Comparison of ENCODE assay signal across 16 cellular contexts in the genomic region with DNA sequence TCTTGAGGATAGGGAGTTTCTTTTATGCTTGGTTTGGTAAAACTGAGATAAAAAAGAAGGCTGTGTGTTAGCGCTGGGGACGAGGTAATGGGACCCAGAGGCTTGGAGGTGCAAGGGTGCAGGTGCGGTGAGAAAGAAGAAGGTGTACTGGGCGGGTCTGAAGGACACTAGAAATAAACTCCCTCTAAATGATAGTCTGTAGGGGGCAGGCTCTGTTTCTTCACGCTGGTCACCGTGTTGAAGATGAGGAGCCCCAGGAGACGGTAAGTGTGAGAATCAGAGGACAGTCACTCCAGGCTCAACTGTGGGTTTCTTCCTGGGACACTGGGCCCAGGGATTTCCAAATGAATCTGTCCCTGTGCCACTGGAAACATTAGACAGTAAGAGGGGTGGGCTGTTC.
DNase-seq lines count a peak whose midpoint lies in the region; ATAC-seq and TF ChIP-seq lines count a peak whose summit lies in the region.
"Had no signal": no experiment of that assay in that cellular context is flagged by ENCODE, and none has a peak within 500 bp of the region (broad histone marks: within the 10 kb centered on the region; RNA-seq: fewer than 3 reads in every experiment).

No MANE protein-coding gene starts in this region.

- H3K79me1 ChIP-seq in H9 (ENCODE audit: insufficient read depth, low read depth, low read length, poor library complexity, severe bottlenecking): no peaks in the 10 kb centered on the region

- no peak overlapping the region for H2BK5ac ChIP-seq in H9 (ENCODE audit: insufficient read length, low read length)

- H3K27ac ChIP-seq in cardiac muscle cell (peak overlapping the region; percentile 81), right atrium auricular region (peak overlapping the region in 1 of 2 donors; percentile 79), H9 (ENCODE audit: insufficient read length, low read depth, low read length) (no peak overlapping the region), left ventricle myocardium inferior (replicated peaks) (peak overlapping the region; percentile 79), body of pancreas (no peak overlapping the region)
- H3K27ac ChIP-seq: BLaER1, GM23248 had no signal

- DNase-seq in cardiac muscle cell (ENCODE audit: low read depth in 1 of 2, low spot score in 1 of 2) (no peak), right atrium auricular region (ENCODE audit: low spot score) (no peak), H9 (no peak), left ventricle myocardium inferior (no peak), neural crest cell (ENCODE audit: low read depth, low spot score) (no peak), HT-29 (ENCODE audit: low spot score) (no peak), body of pancreas (no peak)
- DNase-seq: 8988T; CD4-positive, alpha-beta memory T cell; DMS153; DMS79; GDM1; GM23248; H7 had no signal

- H3K36me3 Mint-ChIP-seq in H9 (ENCODE audit: insufficient read depth in 1 of 3, low read depth in 3 of 3): peaks cover 3 to 15% (median 13%) of the 10 kb centered on the region in 3 experiments; a peak in 5 of 7 replicates
- H3K36me3 Mint-ChIP-seq in neural crest cell (ENCODE audit: low read depth): peaks cover 14% of the 10 kb centered on the region
- H3K36me3 Mint-ChIP-seq: CD14-positive monocyte; CD4-positive, alpha-beta memory T cell had no signal

- no peak overlapping the region for H3K14ac ChIP-seq in H9 (ENCODE audit: insufficient read depth, low read length)

- no peak overlapping the region for H3K9ac ChIP-seq in H9 (ENCODE audit: extremely low read depth, insufficient read length, low read length)
- H3K9ac ChIP-seq: BLaER1, GM23248 had no signal

- H3K27me3 Mint-ChIP-seq in H9 (ENCODE audit: low read depth) (no peaks in the 10 kb centered on the region), neural crest cell (ENCODE audit: low read depth) (no peaks in the 10 kb centered on the region)

- H3K36me3 ChIP-seq in cardiac muscle cell: peaks cover 26% of the 10 kb centered on the region
- H3K36me3 ChIP-seq in right atrium auricular region: peaks cover 16% of the 10 kb centered on the region
- peaks cover 23% of the 10 kb centered on the region for H3K36me3 ChIP-seq in left ventricle myocardium inferior
- H3K36me3 ChIP-seq in body of pancreas (replicated peaks in 1 of 2; ENCODE audit: insufficient read depth in 1 of 2, low read depth in 2 of 2): peaks cover 0 to 12% of the 10 kb centered on the region in 2 donors
- H3K36me3 ChIP-seq: BLaER1 had no signal

- no peaks in the 10 kb centered on the region for H3K9me3 Mint-ChIP-seq in H9
- peaks cover 5% of the 10 kb centered on the region for H3K9me3 Mint-ChIP-seq in neural crest cell
- H3K9me3 Mint-ChIP-seq: CD4-positive, alpha-beta memory T cell had no signal

- H3K56ac ChIP-seq in H9 (ENCODE audit: insufficient read length, low read depth, low read length): no peak overlapping the region

- no peak overlapping the region for H3K4me2 ChIP-seq in H9 (ENCODE audit: insufficient read depth, insufficient read length, low read length)
- H3K4me2 ChIP-seq: BLaER1 had no signal

- H3K23ac ChIP-seq in H9 (ENCODE audit: insufficient read length, low read depth, low read length): no peak overlapping the region

- no peak overlapping the region for H2BK12ac ChIP-seq in H9 (ENCODE audit: insufficient read length, low read depth, low read length)

- H3K4me1 ChIP-seq in cardiac muscle cell (ENCODE audit: low read depth) (peaks cover 25% of the 10 kb centered on the region), right atrium auricular region (peaks cover 0 to 18% of the 10 kb centered on the region in 2 donors), H9 (ENCODE audit: insufficient read depth, low read length) (no peaks in the 10 kb centered on the region; the same call in 1 of the 2 replicates), left ventricle myocardium inferior (peaks cover 96% of the 10 kb centered on the region), body of pancreas (peaks cover 13% of the 10 kb centered on the region)
- H3K4me1 ChIP-seq: BLaER1 had no signal

- no peak for TF ChIP-seq POLR2A in body of pancreas (IDR thresholded peaks at IDR 0.05)

- no peaks in the 10 kb centered on the region for H3K79me2 ChIP-seq in H9 (ENCODE audit: insufficient read depth, low read length)

- H2BK20ac ChIP-seq in H9 (ENCODE audit: low read depth, low read length, poor library complexity, severe bottlenecking): no peak overlapping the region

- H3K27ac Mint-ChIP-seq in H9 (peak overlapping the region; percentile 8 to 44 (median 11); a peak in 2 of 7 replicates), neural crest cell (ENCODE audit: unreplicated experiment) (peak overlapping the region; percentile 47)
- H3K27ac Mint-ChIP-seq: CD14-positive monocyte; CD4-positive, alpha-beta memory T cell had no signal

- no peaks in the 10 kb centered on the region for H3K23me2 ChIP-seq in H9 (ENCODE audit: insufficient read length, low read depth, low read length, poor library complexity, severe bottlenecking)

- WGBS in H9 (ENCODE audit: extremely low coverage, insufficient read length, low lambda C conversion rate): no CpG with 5 or more reads among the region's 7 CpGs
- 82 to 94% methylated on average over 7 of the region's 7 CpGs for WGBS in body of pancreas, 2 donors

- H3T11ph ChIP-seq in H9 (ENCODE audit: low read length): no peak overlapping the region

- H4K8ac ChIP-seq in H9 (replicated peaks; ENCODE audit: insufficient read length, low read depth, low read length): no peak overlapping the region

- no peak overlapping the region for H2BK120ac ChIP-seq in H9 (ENCODE audit: low read depth, low read length, poor library complexity, severe bottlenecking)

- H3K4ac ChIP-seq in H9 (ENCODE audit: low read depth, low read length): no peak overlapping the region

- H3K9me3 ChIP-seq in cardiac muscle cell (ENCODE audit: low read depth) (no peaks in the 10 kb centered on the region), right atrium auricular region (no peaks in the 10 kb centered on the region), H9 (ENCODE audit: control insufficient read depth, low read depth, low read length) (no peaks in the 10 kb centered on the region), left ventricle myocardium inferior (replicated peaks) (no peaks in the 10 kb centered on the region), body of pancreas (no peaks in the 10 kb centered on the region)
- H3K9me3 ChIP-seq: BLaER1 had no signal

- no peak for ATAC-seq in body of pancreas

- H4K91ac ChIP-seq in H9 (ENCODE audit: insufficient read length, low read depth, low read length): no peak overlapping the region

- intact Hi-C loops in left ventricle myocardium inferior (cut with micrococcal nuclease) (no loop called here), body of pancreas (cut with DNase I) (no loop called here)

- H3K4me1 Mint-ChIP-seq in H9 (peaks cover 9 to 16% of the 10 kb centered on the region in 2 experiments), neural crest cell (peaks cover 6% of the 10 kb centered on the region)
- H3K4me1 Mint-ChIP-seq: CD14-positive monocyte; CD4-positive, alpha-beta memory T cell had no signal

- no peak overlapping the region for H3K4me3 ChIP-seq in cardiac muscle cell
- H3K4me3 ChIP-seq in right atrium auricular region: no peak overlapping the region
- no peak overlapping the region for H3K4me3 ChIP-seq in left ventricle myocardium inferior
- H3K4me3 ChIP-seq in body of pancreas: no peak overlapping the region
- H3K4me3 ChIP-seq: BLaER1, GM23248 had no signal

- H2BK15ac ChIP-seq in H9 (ENCODE audit: low read depth, low read length): no peak overlapping the region

- H2AFZ ChIP-seq in H9 (ENCODE audit: low read length): no peak overlapping the region
- H2AFZ ChIP-seq: GM23248 had no signal

- H3K27me3 ChIP-seq in cardiac muscle cell (no peaks in the 10 kb centered on the region), right atrium auricular region (no peaks in the 10 kb centered on the region), H9 (ENCODE audit: insufficient read depth, low read length) (no peaks in the 10 kb centered on the region), left ventricle myocardium inferior (ENCODE audit: low read depth) (no peaks in the 10 kb centered on the region), body of pancreas (no peaks in the 10 kb centered on the region)
- H3K27me3 ChIP-seq: BLaER1 had no signal

- no peaks in the 10 kb centered on the region for H4K20me1 ChIP-seq in H9 (ENCODE audit: control insufficient read depth, insufficient read depth, insufficient read length)
- H4K20me1 ChIP-seq: BLaER1 had no signal

- no peak for TF ChIP-seq CTCF in cardiac muscle cell (IDR thresholded peaks at IDR 0.05; ENCODE audit: low read depth, low read length)
- TF ChIP-seq CTCF in right atrium auricular region (IDR thresholded peaks at IDR 0.05): no peak
- TF ChIP-seq CTCF in H9 (conservative IDR thresholded peaks at IDR 0.05): peak; percentile 33; the same call in 2 of the 3 replicates
- TF ChIP-seq CTCF in left ventricle myocardium inferior (IDR thresholded peaks at IDR 0.05; ENCODE audit: borderline replicate concordance): no peak
- no peak for TF ChIP-seq CTCF in neural crest cell (conservative IDR thresholded peaks at IDR 0.05)
- TF ChIP-seq CTCF in body of pancreas (IDR thresholded peaks at IDR 0.05): no peak

- H4K5ac ChIP-seq in H9 (ENCODE audit: insufficient read length, low read depth, low read length): no peak overlapping the region

- H3K18ac ChIP-seq in H9 (ENCODE audit: insufficient read length, low read depth, low read length): no peak overlapping the region

- H3K4me3 Mint-ChIP-seq in H9: no peak overlapping the region
- no peak overlapping the region for H3K4me3 Mint-ChIP-seq in neural crest cell
- H3K4me3 Mint-ChIP-seq: CD14-positive monocyte; CD4-positive, alpha-beta memory T cell had no signal

- no peak overlapping the region for H2AK5ac ChIP-seq in H9 (ENCODE audit: insufficient read length, low read length)

Comparison
In these comparisons a context has a peak if more than half of its experiments do, and no peak if none do; other contexts are left out.
1. H3K27ac ChIP-seq: peak in cardiac muscle cell (single experiment) and left ventricle myocardium inferior (single experiment); none in H9 (single experiment) and body of pancreas (0 of 4).